13 cellular contexts compared by ENCODE assay signal in the genomic region with DNA sequence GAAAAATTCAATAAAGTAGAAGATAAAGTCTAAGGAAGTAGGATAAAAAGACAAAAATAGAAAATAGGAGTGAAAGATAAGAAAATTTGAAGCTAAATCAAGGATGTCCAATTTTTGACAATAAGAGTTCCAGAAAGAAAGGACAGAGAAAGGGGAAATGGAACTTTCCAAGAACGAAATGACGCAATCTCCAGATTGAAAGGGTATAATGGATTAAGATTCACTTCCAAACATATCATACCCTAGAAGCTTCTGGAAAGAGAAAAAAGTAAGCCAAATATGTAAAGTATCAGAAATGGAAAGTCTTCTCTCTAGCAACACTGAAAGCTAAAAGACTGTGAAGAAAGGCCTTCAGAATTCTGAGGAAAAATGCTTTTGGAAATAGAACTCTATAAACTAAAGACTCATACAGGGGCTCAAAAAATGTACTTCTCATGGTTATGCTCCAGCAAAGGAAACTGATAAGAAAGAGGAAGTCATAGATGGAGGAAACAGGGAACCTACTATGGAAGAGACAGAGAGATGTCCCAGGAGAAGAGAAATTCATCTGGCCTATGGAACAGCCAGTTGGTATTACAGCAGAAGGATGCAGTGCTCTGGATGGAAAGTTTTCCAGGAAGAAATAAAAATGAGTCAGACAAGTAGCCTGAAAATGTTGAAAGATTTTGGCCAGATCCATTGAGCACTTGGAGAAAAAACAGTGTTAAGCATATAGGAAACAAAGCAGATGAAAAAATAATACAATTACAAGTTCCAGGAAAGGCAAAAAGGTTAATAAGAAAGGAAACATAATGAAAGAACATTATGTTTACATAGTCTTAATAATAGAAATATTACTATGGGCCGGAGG. TPM values are rescaled to one million over a fixed set of nuclear protein-coding genes. Genes with fewer than 3 reads are reported as not detected.
A peak's percentile ranks its signal among the peaks of the same experiment; 100 is the strongest.
DNase-seq lines count a peak whose midpoint lies in the region; ATAC-seq and TF ChIP-seq lines count a peak whose summit lies in the region.
"Had no signal": no experiment of that assay in that cellular context is flagged by ENCODE, and none has a peak within 500 bp of the region (broad histone marks: within the 10 kb centered on the region; RNA-seq: fewer than 3 reads in every experiment).

No MANE protein-coding gene starts in this region.

- H3K27me3 Mint-ChIP-seq in naive B cell = no peaks in the 10 kb centered on the region

- H3K4me1 Mint-ChIP-seq in naive B cell = peaks cover 18 to 25% (median 24%) of the 10 kb centered on the region in 3 donors
- H3K4me1 Mint-ChIP-seq: brain had no signal

- no peak for ATAC-seq in activated naive CD4-positive, alpha-beta T cell treated with anti-CD3 and anti-CD28 coated beads, Interleukin-2, amount 50 U/mL, for 72 hours
- no peak for ATAC-seq in naive B cell (ENCODE audit: low read depth in 2 of 2)
- ATAC-seq: activated T-cell treated with anti-CD3 and anti-CD28 coated beads, Interleukin-2, amount 50 U/mL, for 4 hours had no signal

- no peak for TF ChIP-seq CTCF in GM10266 (IDR thresholded peaks at IDR 0.05; ENCODE audit: control insufficient read depth, insufficient read depth, low read depth, missing control alignments)

- in situ Hi-C loops in KBM-7 (cut with MboI; ENCODE audit: low pct_unique_long_range_greater_than_20kb, low sequenced_read_pairs) = no loop called here

- H3K9me3 Mint-ChIP-seq in activated naive CD4-positive, alpha-beta T cell treated with anti-CD3 and anti-CD28 coated beads, Interleukin-2, amount 50 U/mL, for 72 hours = peaks cover 0 to 13% of the 10 kb centered on the region in 2 donors
- no peaks in the 10 kb centered on the region for H3K9me3 Mint-ChIP-seq in naive B cell
- H3K9me3 Mint-ChIP-seq: activated T-cell treated with anti-CD3 and anti-CD28 coated beads, Interleukin-2, amount 50 U/mL, for 4 hours had no signal

- peaks cover 27 to 49% of the 10 kb centered on the region in 2 donors for H3K36me3 Mint-ChIP-seq in activated naive CD4-positive, alpha-beta T cell treated with anti-CD3 and anti-CD28 coated beads, Interleukin-2, amount 50 U/mL, for 72 hours
- H3K36me3 Mint-ChIP-seq in naive B cell = peaks cover 27 to 39% of the 10 kb centered on the region in 2 donors
- H3K36me3 Mint-ChIP-seq: brain had no signal

- H3K4me3 Mint-ChIP-seq in naive B cell = peak overlapping the region in 1 of 8 donors; percentile 36
- H3K4me3 Mint-ChIP-seq: activated T-cell treated with anti-CD3 and anti-CD28 coated beads, Interleukin-2, amount 50 U/mL, for 4 hours; brain had no signal

- peak overlapping the region; percentile 70 to 76 for H3K27ac Mint-ChIP-seq in activated naive CD4-positive, alpha-beta T cell treated with anti-CD3 and anti-CD28 coated beads, Interleukin-2, amount 50 U/mL, for 72 hours
- peak overlapping the region; percentile 7 to 96 (median 63) for H3K27ac Mint-ChIP-seq in naive B cell
- H3K27ac Mint-ChIP-seq: brain had no signal

- peak; percentile 13 for DNase-seq in SKM-1 (lab: John Stamatoyannopoulos, UW; ENCODE audit: unreplicated experiment)
- DNase-seq in SKM-1 treated with dmso at 0.1 percent for 144 hours (lab: John Stamatoyannopoulos, UW; ENCODE audit: unreplicated experiment) = no peak
- DNase-seq in KBM-7 = peak; percentile 59
- DNase-seq in activated naive CD4-positive, alpha-beta T cell treated with anti-CD3 and anti-CD28 coated beads, Interleukin-2, amount 50 U/mL, for 72 hours (ENCODE audit: low spot score in 2 of 2) = no peak
- no peak for DNase-seq in naive B cell
- DNase-seq in GM10266 (ENCODE audit: extremely low spot score) = no peak
- DNase-seq in NCI-H2196 treated with DMSO at 0.1 percent for 48 hours (lab: John Stamatoyannopoulos, UW; ENCODE audit: unreplicated experiment) = no peak
- no peak for DNase-seq in activated gamma-delta T cell treated with Interleukin-2 at 50 U/mL for 16 hours
- DNase-seq: activated CD4-positive, CD25-positive, alpha-beta regulatory T cell; activated T-cell treated with anti-CD3 and anti-CD28 coated beads, Interleukin-2, amount 50 U/mL, for 4 hours; Caco-2; substantia nigra had no signal

RNA-seq across cellular contexts. Expression of gene CASP8, which starts 20.1 kb away (rescaled TPM):
- total RNA-seq in activated naive CD4-positive, alpha-beta T cell treated with anti-CD3 and anti-CD28 coated beads, Interleukin-2, amount 50 U/mL, for 72 hours = 10 to 100 TPM; 40.4 to 74.3 TPM
- 10 to 100 TPM; 16.7 to 49.6 (median 31.2) TPM for polyA plus RNA-seq in naive B cell (ENCODE audit: low read depth in 6 of 6)

Comparison
In these comparisons a context has a peak if more than half of its experiments do, and no peak if none do; other contexts are left out.
1. DNase-seq: peak in SKM-1 (single experiment) and KBM-7 (single experiment); none in SKM-1 treated with dmso at 0.1 percent for 144 hours (single experiment), activated naive CD4-positive, alpha-beta T cell treated with anti-CD3 and anti-CD28 coated beads, Interleukin-2, amount 50 U/mL, for 72 hours (0 of 2), naive B cell (single experiment), GM10266 (single experiment), NCI-H2196 treated with DMSO at 0.1 percent for 48 hours (single experiment) and activated gamma-delta T cell treated with Interleukin-2 at 50 U/mL for 16 hours (single experiment).